Comparison of ENCODE assay signal across 10 cellular contexts in genomic region chr2:102100371-102101096, GRCh38. TPM values are rescaled to one million over a fixed set of nuclear protein-coding genes. Genes with fewer than 3 reads are reported as not detected.
DNase-seq lines count a peak whose midpoint lies in the region; ATAC-seq and TF ChIP-seq lines count a peak whose summit lies in the region.
"Had no signal": no experiment of that assay in that cellular context is flagged by ENCODE, and none has a peak within 500 bp of the region (broad histone marks: within the 10 kb centered on the region; RNA-seq: fewer than 3 reads in every experiment).

No MANE protein-coding gene starts in this region.

- H3K4me3 ChIP-seq in ACC112 (ENCODE audit: low read depth, low read length) (peak overlapping the region; percentile 6; the same call in 1 of the 2 replicates), astrocyte of the cerebellum (ENCODE audit: low read depth, low read length) (no peak overlapping the region), liver (ENCODE audit: low read depth in 1 of 3, low read length in 3 of 3) (no peak overlapping the region), gastroesophageal sphincter (no peak overlapping the region)

- peaks cover 45% of the 10 kb centered on the region for H3K79me2 ChIP-seq in ACC112 (ENCODE audit: control insufficient read depth, insufficient read depth, low read length, unreplicated experiment)

- no peaks in the 10 kb centered on the region for H3K9me3 ChIP-seq in liver (ENCODE audit: control insufficient read depth in 4 of 4, low read length in 3 of 4)
- no peaks in the 10 kb centered on the region for H3K9me3 ChIP-seq in gastroesophageal sphincter

- 31% methylated on average over 5 of the region's 5 CpGs for WGBS in liver
- 60 to 64% methylated on average over 4 of the region's 5 CpGs for WGBS in gastroesophageal sphincter (ENCODE audit: low coverage in 1 of 2), 2 donors

- H3K4me1 ChIP-seq in ACC112 (ENCODE audit: control insufficient read depth, insufficient read depth, low read length, unreplicated experiment) = peaks cover 40% of the 10 kb centered on the region
- peaks cover 7 to 46% (median 36%) of the 10 kb centered on the region in 4 donors for H3K4me1 ChIP-seq in liver (ENCODE audit: control insufficient read depth in 4 of 4, insufficient read depth in 4 of 4, low read length in 3 of 4)
- H3K4me1 ChIP-seq in gastroesophageal sphincter = peaks cover 0 to 21% (median 5%) of the 10 kb centered on the region in 3 donors

- H3K27me3 ChIP-seq in ACC112 (ENCODE audit: insufficient read depth, low read length) (no peaks in the 10 kb centered on the region), liver (ENCODE audit: control insufficient read depth in 4 of 4, insufficient read depth in 4 of 4, low read length in 3 of 4) (no peaks in the 10 kb centered on the region), gastroesophageal sphincter (no peaks in the 10 kb centered on the region)

- in situ Hi-C loops in astrocyte of the cerebellum (cut with HindIII; ENCODE audit: low sequenced_read_pairs) = loop anchor here (5.0 kb wide), 1 partner anchor 38 kb away; no protein-coding TSS in a partner anchor

- no peak overlapping the region for H2AFZ ChIP-seq in ACC112 (ENCODE audit: low read length, unreplicated experiment)

- TF ChIP-seq POLR2A in gastroesophageal sphincter (IDR thresholded peaks at IDR 0.05) = no peak

- DNase-seq in astrocyte of the cerebellum (ENCODE audit: low read depth) (peak; percentile 68), NCI-H1105 treated with DMSO at 0.1 percent for 48 hours (lab: John Stamatoyannopoulos, UW) (no peak)
- DNase-seq: CD8-positive, alpha-beta T cell; hypothalamus had no signal

- peak overlapping the region in 1 of 2 donors; percentile 51 for H3K9ac ChIP-seq in liver (ENCODE audit: low read depth in 1 of 2, low read length in 2 of 2)

- peak overlapping the region; percentile 92 for H3K27ac ChIP-seq in ACC112 (ENCODE audit: low read depth, low read length)
- H3K27ac ChIP-seq in liver (ENCODE audit: low read depth in 1 of 2, low read length in 2 of 2) = peak overlapping the region; percentile 95 to 96
- no peak overlapping the region for H3K27ac ChIP-seq in gastroesophageal sphincter

- TF ChIP-seq EP300 in gastroesophageal sphincter (IDR thresholded peaks at IDR 0.05) = no peak

- ATAC-seq in HG02610 (IDR thresholded peaks at IDR 0.05; ENCODE audit: unreplicated experiment) (peak; percentile 47), gastroesophageal sphincter (no peak), HG03565 (IDR thresholded peaks at IDR 0.05; ENCODE audit: unreplicated experiment) (no peak), HG02623 (IDR thresholded peaks at IDR 0.05; ENCODE audit: unreplicated experiment) (no peak)
- ATAC-seq: CD8-positive, alpha-beta T cell had no signal

- peaks cover 7% of the 10 kb centered on the region; the same call in 1 of the 2 replicates for H3K36me3 ChIP-seq in ACC112 (ENCODE audit: insufficient read depth, low read length)
- H3K36me3 ChIP-seq in liver (ENCODE audit: control insufficient read depth in 4 of 4, insufficient read depth in 3 of 4, low read depth in 1 of 4, low read length in 3 of 4) = no peaks in the 10 kb centered on the region
- H3K36me3 ChIP-seq in gastroesophageal sphincter = no peaks in the 10 kb centered on the region

- no peak for TF ChIP-seq RAD21 in liver (IDR thresholded peaks at IDR 0.05)

- TF ChIP-seq CTCF in astrocyte of the cerebellum (IDR thresholded peaks at IDR 0.05; ENCODE audit: low read depth, low read length, missing control alignments) = no peak
- TF ChIP-seq CTCF in liver (IDR thresholded peaks at IDR 0.05; ENCODE audit: low read depth, low read length, missing input control) = no peak
- no peak for TF ChIP-seq CTCF in gastroesophageal sphincter (IDR thresholded peaks at IDR 0.05)

TF ChIP-seq in liver, 16 proteins besides CTCF, POLR2A, EP300 and RAD21:
- peak; percentile 94 for TF ChIP-seq SP1 (IDR thresholded peaks at IDR 0.05)
- TF ChIP-seq REST (IDR thresholded peaks at IDR 0.05) = no peak
- peak; percentile 49 for TF ChIP-seq FOXA2 (IDR thresholded peaks at IDR 0.05)
- TF ChIP-seq JUND (IDR thresholded peaks at IDR 0.05) = peak; percentile 40 to 66
- no peak for TF ChIP-seq GABPA (IDR thresholded peaks at IDR 0.05 in 1 of 2, conservative IDR thresholded peaks at IDR 0.05 in 1 of 2)
- TF ChIP-seq HNF4G (IDR thresholded peaks at IDR 0.05) = peak; percentile 32
- TF ChIP-seq EGR1 (IDR thresholded peaks at IDR 0.05; ENCODE audit: low read depth in 2 of 2) = no peak
- peak; percentile 85 to 86 for TF ChIP-seq RXRA (IDR thresholded peaks at IDR 0.05)
- peak; percentile 17 for TF ChIP-seq MAX (IDR thresholded peaks at IDR 0.05)
- TF ChIP-seq FOXA1 (IDR thresholded peaks at IDR 0.05) = no peak
- no peak for TF ChIP-seq ATF3 (IDR thresholded peaks at IDR 0.05)
- peak; percentile 50 for TF ChIP-seq NR2F2 (IDR thresholded peaks at IDR 0.05)
- TF ChIP-seq ZBTB33 (IDR thresholded peaks at IDR 0.05) = no peak
- no peak for TF ChIP-seq TAF1 (conservative IDR thresholded peaks at IDR 0.05)
- TF ChIP-seq HNF4A (conservative IDR thresholded peaks at IDR 0.05) = peak; percentile 79 to 80
- TF ChIP-seq YY1 (IDR thresholded peaks at IDR 0.05) = no peak

RNA-seq across cellular contexts. Expression of gene IL1R1, which starts 42.0 kb away (rescaled TPM):
- total RNA-seq in liver (10 to 100 TPM; 20.7 to 49.3 TPM), gastroesophageal sphincter (100 to 1,000 TPM in 1 of 4 donors, 10 to 100 TPM in 3; 51.1 to 141 (median 70.9) TPM)
- 10 to 100 TPM; 14.0 to 38.2 TPM for polyA plus RNA-seq in liver

Comparison
In these comparisons a context has a peak if more than half of its experiments do, and no peak if none do; other contexts are left out.
1. H3K27ac ChIP-seq: peak in ACC112 (single experiment) and liver (2 of 2); none in gastroesophageal sphincter (0 of 4).